Comparison of ENCODE assay signal across 22 cellular contexts in genomic region chr1:157099633-157100009, GRCh38. TPM values are rescaled to one million over a fixed set of nuclear protein-coding genes. Genes with fewer than 3 reads are reported as not detected.
DNase-seq lines count a peak whose midpoint lies in the region; ATAC-seq lines count a peak whose summit lies in the region.
"Had no signal": no experiment of that assay in that cellular context is flagged by ENCODE, and none has a peak within 500 bp of the region (broad histone marks: within the 10 kb centered on the region; RNA-seq: fewer than 3 reads in every experiment).

TSS of gene ETV3L (minus strand) at chr1:157099808. CDS start at chr1:157099523, 285 bp downstream.

- DNase-seq in SIG-M5 treated with dmso at 0.1 percent for 504 hours (lab: John Stamatoyannopoulos, UW; ENCODE audit: unreplicated experiment) = peak; percentile 20
- no peak for DNase-seq in SIG-M5 (lab: John Stamatoyannopoulos, UW)
- peak; percentile 26 for DNase-seq in NOMO-1 treated with DMSO at 0.1 percent for 48 hours (lab: John Stamatoyannopoulos, UW; ENCODE audit: unreplicated experiment)
- DNase-seq in Right ventricle myocardium superior = peak; percentile 66
- peak; percentile 58 for DNase-seq in sciatic nerve (ENCODE audit: low spot score)
- DNase-seq in retina = no peak
- DNase-seq in hippocampal formation (lab: John Stamatoyannopoulos, UW) = no peak
- DNase-seq: activated CD4-positive, alpha-beta T cell treated with anti-CD3 and anti-CD28 coated beads, Interleukin-2, amount 50 U/mL, for 1 hour; activated naive CD4-positive, alpha-beta T cell treated with anti-CD3 and anti-CD28 coated beads for 36 hours; activated T-cell treated with anti-CD3 and anti-CD28 coated beads, Interleukin-2, amount 50 U/mL, for 1 hour; CD4-positive, CD25-positive, alpha-beta regulatory T cell; DMS53; HFFc6; NCI-H146; NCI-H226; SHP77; T1000; trophoblast cell had no signal

- ATAC-seq in Right ventricle myocardium superior (ENCODE audit: poor library complexity) (peak; percentile 61), sciatic nerve (no peak), HG03342 (IDR thresholded peaks at IDR 0.05; ENCODE audit: unreplicated experiment) (no peak)

- intact Hi-C loops in Right ventricle myocardium superior (cut with DNase I) = no loop called here
- intact Hi-C loops in sciatic nerve (cut with DNase I) = no loop called here

RNA-seq across cellular contexts. Expression of gene ETV3L, which starts in this region (rescaled TPM):
- total RNA-seq in Right ventricle myocardium superior = not detected
- total RNA-seq in sciatic nerve = not detected
- total RNA-seq: activated naive CD4-positive, alpha-beta T cell treated with anti-CD3 and anti-CD28 coated beads for 36 hours; ascending aorta; CD4-positive, CD25-positive, alpha-beta regulatory T cell; fibroblast of villous mesenchyme; HFFc6; HT-29 had no signal

Comparison
In these comparisons a context has a peak if more than half of its experiments do, and no peak if none do; other contexts are left out.
1. DNase-seq: peak in SIG-M5 treated with dmso at 0.1 percent for 504 hours (single experiment) and NOMO-1 treated with DMSO at 0.1 percent for 48 hours (single experiment); none in SIG-M5 (single experiment), retina (single experiment) and hippocampal formation (0 of 2).
2. Peak in DNase-seq and ATAC-seq in Right ventricle myocardium superior; RNA of the gene not detected or under 1 TPM.
3. Peak in DNase-seq in sciatic nerve; RNA of the gene not detected or under 1 TPM.